In the genomic region with DNA sequence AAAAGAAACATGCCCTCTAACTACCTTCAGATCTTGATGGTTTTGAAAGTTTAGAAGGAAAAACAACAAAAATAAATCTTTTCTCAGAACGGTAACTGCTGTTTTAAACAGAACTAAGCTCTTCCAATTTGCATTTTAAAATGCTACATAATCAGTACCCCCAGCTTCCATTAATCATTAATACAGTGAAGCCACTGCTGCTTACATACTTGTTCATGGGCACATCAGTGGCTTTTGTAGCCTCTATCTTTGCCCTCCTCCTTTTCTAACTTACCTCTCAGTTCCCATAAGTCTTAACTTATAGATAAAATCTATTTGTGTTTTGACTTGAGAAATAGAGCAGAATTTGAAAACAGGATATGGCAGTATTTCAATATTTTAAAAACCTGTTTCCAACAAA, we compare ENCODE assay signal across 30 cellular contexts.
"Had no signal": no experiment of that assay in that cellular context is flagged by ENCODE, and none has a peak within 500 bp of the region (broad histone marks: within the 10 kb centered on the region; RNA-seq: fewer than 3 reads in every experiment).

No MANE protein-coding gene starts in this region.

- DNase-seq: activated CD4-positive, alpha-beta T cell treated with anti-CD3 and anti-CD28 coated beads, Interleukin-2, amount 10 ng/mL, durations not matched to agents 24 days and 14 days; activated CD4-positive, alpha-beta T cell treated with anti-CD3 and anti-CD28 coated beads, Interleukin-2, amount 50 U/mL, for 4 hours; activated CD8-positive, alpha-beta memory T cell treated with anti-CD3 and anti-CD28 coated beads, Interleukin-2, amount 50 U/mL, for 4 hours; activated CD8-positive, alpha-beta T cell treated with anti-CD3 and anti-CD28 coated beads, Interleukin-2, amount 10 ng/mL, durations not matched to agents 7 days and 5 days; activated effector memory CD4-positive, alpha-beta T cell treated with anti-CD3 and anti-CD28 coated beads, Interleukin-2, amount 50 U/mL, for 16 hours; activated naive CD4-positive, alpha-beta T cell; activated naive CD4-positive, alpha-beta T cell treated with anti-CD3 and anti-CD28 coated beads, Interleukin-2, amount 50 U/mL, for 16 hours; activated naive CD8-positive, alpha-beta T cell treated with anti-CD3 and anti-CD28 coated beads for 36 hours; activated T-cell treated with anti-CD3 and anti-CD28 coated beads, Interleukin-2, amount 50 U/mL, for 72 hours; amniotic stem cell; NCI-H1092 treated with DMSO at 0.1 percent for 48 hours; NCI-H1417; NCI-H146; NCI-H1930; NCI-H2081 treated with DMSO at 0.1 percent for 48 hours; NCI-H510A; NCI-H526; NCI-H748 treated with DMSO at 0.1 percent for 48 hours; NK-92 treated with Interleukin-12 subunit alpha and Interleukin-12 subunit beta, amount 100 ng/mL, for 24 hours; PC-3; Peyer's patch; RPMI8226; SHP77 treated with DMSO at 0.1 percent for 48 hours; SK-N-SH had no signal

- H3K9me3 ChIP-seq: ascending aorta, Peyer's patch, SJSA1, SK-N-SH had no signal

- H3K27ac Mint-ChIP-seq: activated CD4-positive, alpha-beta T cell treated with anti-CD3 and anti-CD28 coated beads, Interleukin-2, amount 10 ng/mL, durations not matched to agents 24 days and 14 days; activated CD8-positive, alpha-beta T cell treated with anti-CD3 and anti-CD28 coated beads, Interleukin-2, amount 10 ng/mL, durations not matched to agents 7 days and 5 days; activated naive CD8-positive, alpha-beta T cell treated with anti-CD3 and anti-CD28 coated beads for 36 hours; activated T-cell treated with anti-CD3 and anti-CD28 coated beads, Interleukin-2, amount 50 U/mL, for 72 hours; activated T-helper 17 cell treated with anti-CD3 and anti-CD28 coated beads, Interleukin-2, amount 50 U/mL, for 72 hours; T-helper 1 cell treated with Interleukin-12 subunit alpha and Interleukin-12 subunit beta and Interleukin-4 antibody, amounts not matched to agents 30 μg/mL and 1 μg/mL, for 36 hours; T-helper 2 cell treated with Interferon-gamma antibody and Interleukin-4, amounts not matched to agents 5 μg/mL and 100 μg/mL, for 36 hours had no signal

- H3K9me3 Mint-ChIP-seq: activated CD4-positive, alpha-beta T cell treated with anti-CD3 and anti-CD28 coated beads, Interleukin-2, amount 10 ng/mL, durations not matched to agents 24 days and 14 days; activated naive CD8-positive, alpha-beta T cell treated with anti-CD3 and anti-CD28 coated beads for 36 hours; activated T-cell treated with anti-CD3 and anti-CD28 coated beads, Interleukin-2, amount 50 U/mL, for 72 hours; activated T-helper 17 cell treated with anti-CD3 and anti-CD28 coated beads, Interleukin-2, amount 50 U/mL, for 72 hours; T-helper 1 cell treated with Interleukin-12 subunit alpha and Interleukin-12 subunit beta and Interleukin-4 antibody, amounts not matched to agents 30 μg/mL and 1 μg/mL, for 36 hours; T-helper 2 cell treated with Interferon-gamma antibody and Interleukin-4, amounts not matched to agents 5 μg/mL and 100 μg/mL, for 36 hours had no signal

- H3K27me3 Mint-ChIP-seq: activated CD4-positive, alpha-beta T cell treated with anti-CD3 and anti-CD28 coated beads, Interleukin-2, amount 10 ng/mL, durations not matched to agents 24 days and 14 days; activated naive CD8-positive, alpha-beta T cell treated with anti-CD3 and anti-CD28 coated beads for 36 hours; activated T-helper 17 cell treated with anti-CD3 and anti-CD28 coated beads, Interleukin-2, amount 50 U/mL, for 72 hours had no signal

- H3K4me3 Mint-ChIP-seq: activated CD4-positive, alpha-beta T cell treated with anti-CD3 and anti-CD28 coated beads, Interleukin-2, amount 10 ng/mL, durations not matched to agents 24 days and 14 days; activated CD8-positive, alpha-beta T cell treated with anti-CD3 and anti-CD28 coated beads, Interleukin-2, amount 10 ng/mL, durations not matched to agents 7 days and 5 days; activated naive CD8-positive, alpha-beta T cell treated with anti-CD3 and anti-CD28 coated beads for 36 hours; activated T-cell treated with anti-CD3 and anti-CD28 coated beads, Interleukin-2, amount 50 U/mL, for 72 hours; activated T-helper 17 cell treated with anti-CD3 and anti-CD28 coated beads, Interleukin-2, amount 50 U/mL, for 72 hours; T-helper 1 cell treated with Interleukin-12 subunit alpha and Interleukin-12 subunit beta and Interleukin-4 antibody, amounts not matched to agents 30 μg/mL and 1 μg/mL, for 36 hours; T-helper 2 cell treated with Interferon-gamma antibody and Interleukin-4, amounts not matched to agents 5 μg/mL and 100 μg/mL, for 36 hours had no signal

- H3K4me3 ChIP-seq: ascending aorta, cardiac muscle cell, Peyer's patch, SJSA1 had no signal

- ATAC-seq: activated CD8-positive, alpha-beta T cell treated with anti-CD3 and anti-CD28 coated beads, Interleukin-2, amount 10 ng/mL, durations not matched to agents 7 days and 5 days; activated T-cell treated with anti-CD3 and anti-CD28 coated beads, Interleukin-2, amount 50 U/mL, for 72 hours; activated T-helper 17 cell treated with anti-CD3 and anti-CD28 coated beads, Interleukin-2, amount 50 U/mL, for 72 hours; PC-3 had no signal

- H3K4me1 ChIP-seq: ascending aorta, Peyer's patch, SJSA1 had no signal

- H3K9ac ChIP-seq: SK-N-SH had no signal

- H3K27me3 ChIP-seq: ascending aorta, cardiac muscle cell, Peyer's patch, SJSA1 had no signal

- H3K4me2 ChIP-seq: SK-N-SH had no signal

- H3K27ac ChIP-seq: ascending aorta, cardiac muscle cell, Peyer's patch, SJSA1 had no signal

- H3K36me3 ChIP-seq: cardiac muscle cell, Peyer's patch had no signal
